ENCODE assay signal across 9 cellular contexts in the genomic region with DNA sequence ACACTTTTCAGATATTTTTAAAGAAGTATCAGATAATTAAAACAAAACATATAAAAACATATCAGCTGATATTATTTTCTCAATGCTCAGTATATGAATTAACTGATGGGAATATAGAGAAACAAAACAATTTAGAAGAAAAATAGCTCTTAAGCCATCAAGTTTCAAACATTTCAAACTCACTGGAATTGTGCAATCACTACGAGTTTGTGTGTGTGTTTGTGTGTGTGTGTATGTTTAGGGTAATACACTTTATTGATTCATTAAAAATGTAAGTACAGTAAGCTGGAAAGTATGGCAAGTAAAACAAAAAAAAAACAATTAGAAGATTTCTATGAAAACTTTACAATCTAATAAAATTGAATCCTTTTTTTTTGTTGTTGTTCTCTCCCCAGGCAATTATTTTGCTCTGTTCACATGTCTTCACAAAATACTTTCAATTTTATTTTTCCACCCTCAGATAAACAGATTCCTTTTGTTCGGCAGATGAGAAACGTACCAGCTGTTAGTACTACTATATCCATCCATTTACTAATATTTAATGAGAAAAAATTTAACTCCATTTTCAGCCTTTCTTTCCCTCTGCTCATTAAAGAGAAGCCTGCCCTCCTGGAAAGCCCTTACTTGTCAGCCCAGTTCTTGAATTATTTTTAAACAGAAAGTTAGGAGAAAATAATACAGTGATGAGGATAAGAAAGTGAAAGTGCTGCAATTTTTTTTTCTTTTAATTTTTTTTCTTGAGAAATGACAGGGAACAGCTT.
DNase-seq lines count a peak whose midpoint lies in the region; ATAC-seq and TF ChIP-seq lines count a peak whose summit lies in the region.
"Had no signal": no experiment of that assay in that cellular context is flagged by ENCODE, and none has a peak within 500 bp of the region (broad histone marks: within the 10 kb centered on the region; RNA-seq: fewer than 3 reads in every experiment).

No MANE protein-coding gene starts in this region.

- H3K4me3 ChIP-seq in thoracic aorta = peak overlapping the region; percentile 56

- H3K27me3 ChIP-seq in thoracic aorta (replicated peaks; ENCODE audit: insufficient read depth) = no peaks in the 10 kb centered on the region

- peaks cover 5% of the 10 kb centered on the region for H3K4me1 Mint-ChIP-seq in T-helper 2 cell treated with Interferon-gamma antibody and Interleukin-4, amounts not matched to agents 5 μg/mL and 100 μg/mL, for 36 hours (ENCODE audit: low read depth)
- H3K4me1 Mint-ChIP-seq in activated CD8-positive, alpha-beta T cell treated with anti-CD3 and anti-CD28 coated beads, Interleukin-2, amount 10 ng/mL, durations not matched to agents 7 days and 5 days (ENCODE audit: low read depth) = peaks cover 7% of the 10 kb centered on the region

- ATAC-seq in activated CD8-positive, alpha-beta T cell treated with anti-CD3 and anti-CD28 coated beads, Interleukin-2, amount 10 ng/mL, durations not matched to agents 7 days and 5 days = no peak
- ATAC-seq in thoracic aorta (ENCODE audit: insufficient number of reproducible peaks, low FRiP score, low read depth) = no peak
- ATAC-seq in HG03135 (IDR thresholded peaks at IDR 0.05; ENCODE audit: unreplicated experiment) = no peak

- peak overlapping the region in 1 of 2 donors; percentile 28 for H3K27ac ChIP-seq in thoracic aorta

- no peak overlapping the region for H3K27ac Mint-ChIP-seq in T-helper 2 cell treated with Interferon-gamma antibody and Interleukin-4, amounts not matched to agents 5 μg/mL and 100 μg/mL, for 36 hours
- H3K27ac Mint-ChIP-seq in activated CD8-positive, alpha-beta T cell treated with anti-CD3 and anti-CD28 coated beads, Interleukin-2, amount 10 ng/mL, durations not matched to agents 7 days and 5 days = no peak overlapping the region
- H3K27ac Mint-ChIP-seq: CD4-positive, alpha-beta memory T cell had no signal

- DNase-seq in T-helper 2 cell treated with Interferon-gamma antibody and Interleukin-4, amounts not matched to agents 5 μg/mL and 100 μg/mL, for 36 hours (ENCODE audit: low spot score) = no peak
- no peak for DNase-seq in T-helper 2 cell
- DNase-seq in activated CD8-positive, alpha-beta T cell treated with anti-CD3 and anti-CD28 coated beads, Interleukin-2, amount 10 ng/mL, durations not matched to agents 7 days and 5 days = no peak
- peak; percentile 70 for DNase-seq in iris pigment epithelial cell (ENCODE audit: low read depth)
- DNase-seq in thoracic aorta (ENCODE audit: low spot score) = no peak
- DNase-seq in amygdala (lab: John Stamatoyannopoulos, UW) = no peak
- DNase-seq in cerebellar cortex (ENCODE audit: low spot score) = no peak
- DNase-seq: CD4-positive, alpha-beta memory T cell had no signal

- H3K9me3 Mint-ChIP-seq in T-helper 2 cell treated with Interferon-gamma antibody and Interleukin-4, amounts not matched to agents 5 μg/mL and 100 μg/mL, for 36 hours = no peaks in the 10 kb centered on the region
- H3K9me3 Mint-ChIP-seq in activated CD8-positive, alpha-beta T cell treated with anti-CD3 and anti-CD28 coated beads, Interleukin-2, amount 10 ng/mL, durations not matched to agents 7 days and 5 days (ENCODE audit: insufficient read depth) = no peaks in the 10 kb centered on the region

- CTCF ChIA-PET in activated CD8-positive, alpha-beta T cell treated with anti-CD3 and anti-CD28 coated beads, Interleukin-2, amount 10 ng/mL, durations not matched to agents 7 days and 5 days (lab: Charles Lee) = no interaction called here

- no peaks in the 10 kb centered on the region for H3K36me3 Mint-ChIP-seq in T-helper 2 cell treated with Interferon-gamma antibody and Interleukin-4, amounts not matched to agents 5 μg/mL and 100 μg/mL, for 36 hours (ENCODE audit: low read depth)
- H3K36me3 Mint-ChIP-seq in activated CD8-positive, alpha-beta T cell treated with anti-CD3 and anti-CD28 coated beads, Interleukin-2, amount 10 ng/mL, durations not matched to agents 7 days and 5 days (ENCODE audit: low read depth) = no peaks in the 10 kb centered on the region
- H3K36me3 Mint-ChIP-seq: CD4-positive, alpha-beta memory T cell had no signal

- peaks cover 3 to 18% of the 10 kb centered on the region in 2 donors for H3K4me1 ChIP-seq in thoracic aorta (ENCODE audit: control insufficient read depth in 1 of 2, low read depth in 2 of 2)

- H3K27me3 Mint-ChIP-seq in T-helper 2 cell treated with Interferon-gamma antibody and Interleukin-4, amounts not matched to agents 5 μg/mL and 100 μg/mL, for 36 hours (ENCODE audit: low read depth) = no peaks in the 10 kb centered on the region
- H3K27me3 Mint-ChIP-seq in activated CD8-positive, alpha-beta T cell treated with anti-CD3 and anti-CD28 coated beads, Interleukin-2, amount 10 ng/mL, durations not matched to agents 7 days and 5 days (ENCODE audit: low read depth) = peaks cover 2% of the 10 kb centered on the region
- H3K27me3 Mint-ChIP-seq: CD4-positive, alpha-beta memory T cell had no signal

- POLR2A ChIA-PET in activated CD8-positive, alpha-beta T cell treated with anti-CD3 and anti-CD28 coated beads, Interleukin-2, amount 10 ng/mL, durations not matched to agents 7 days and 5 days (lab: Charles Lee) = no interaction called here

- TF ChIP-seq CTCF in thoracic aorta (IDR thresholded peaks at IDR 0.05) = no peak

- H3K36me3 ChIP-seq in thoracic aorta = no peaks in the 10 kb centered on the region

- H3K4me3 Mint-ChIP-seq in T-helper 2 cell treated with Interferon-gamma antibody and Interleukin-4, amounts not matched to agents 5 μg/mL and 100 μg/mL, for 36 hours = peak overlapping the region; percentile 61
- H3K4me3 Mint-ChIP-seq in activated CD8-positive, alpha-beta T cell treated with anti-CD3 and anti-CD28 coated beads, Interleukin-2, amount 10 ng/mL, durations not matched to agents 7 days and 5 days = peak overlapping the region; percentile 47

- H3K9me3 ChIP-seq in thoracic aorta = no peaks in the 10 kb centered on the region
